7 cellular contexts compared by ENCODE assay signal in genomic region chr10:61183971-61184370, GRCh38.
"Had no signal": no experiment of that assay in that cellular context is flagged by ENCODE, and none has a peak within 500 bp of the region (broad histone marks: within the 10 kb centered on the region; RNA-seq: fewer than 3 reads in every experiment).

No MANE protein-coding gene starts in this region.

- DNase-seq: GM23248, GOT3, H7, HFFc6, IMR-90 had no signal

- H3K9ac ChIP-seq: GM23248 had no signal

- ATAC-seq: HCT116 had no signal

- H3K4me3 ChIP-seq: GM23248, HAP-1 had no signal

- H3K36me3 ChIP-seq: HAP-1 had no signal

- H2AFZ ChIP-seq: GM23248 had no signal

- H3K27ac ChIP-seq: GM23248 had no signal

- H3K9me3 ChIP-seq: HAP-1 had no signal
